Comparison of ENCODE assay signal across 1 cellular context in the genomic region with DNA sequence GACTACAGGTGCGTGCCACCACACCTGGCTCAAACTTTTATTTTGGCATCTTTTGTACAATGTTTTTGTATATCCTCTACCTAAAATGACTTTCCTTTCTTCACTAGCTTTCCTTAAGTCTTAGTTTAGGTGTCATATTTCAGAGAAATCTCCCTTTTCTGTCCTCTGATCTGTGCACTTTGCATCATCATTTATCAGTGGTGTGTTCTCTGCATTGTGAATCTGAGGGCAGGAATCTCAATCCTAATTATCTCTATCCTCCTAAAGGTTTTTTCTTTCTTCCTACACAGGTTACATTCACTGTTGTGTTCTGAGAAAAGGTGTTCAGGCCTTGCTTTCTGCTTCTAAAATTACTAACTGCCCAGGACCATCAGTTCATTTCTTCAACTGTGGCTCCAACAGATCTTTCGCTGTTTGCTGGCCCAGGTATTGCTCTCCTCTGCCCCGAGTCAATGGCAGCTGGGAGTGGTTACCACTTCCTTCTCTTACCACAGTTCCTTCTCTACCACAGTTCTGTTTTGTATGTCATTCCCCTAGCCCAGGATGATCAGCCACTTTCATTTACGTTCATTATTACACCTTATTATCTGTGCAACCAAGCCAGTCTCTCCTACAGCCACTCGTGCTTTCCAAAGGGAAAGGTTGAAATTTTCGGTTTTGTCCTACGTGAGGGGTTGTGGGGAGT.
A peak's percentile ranks its signal among the peaks of the same experiment; 100 is the strongest.
TF ChIP-seq lines count a peak whose summit lies in the region.

No MANE protein-coding gene starts in this region.

TF ChIP-seq in GM12878, 131 proteins besides CTCF, POLR2A, EP300 and RAD21 (continued from another document and continues in another):
- TF ChIP-seq MLLT1 (IDR thresholded peaks at IDR 0.05) = peak; percentile 84; the same call in 1 of the 2 replicates
- TF ChIP-seq ZNF384 (IDR thresholded peaks at IDR 0.05; ENCODE audit: borderline replicate concordance, low read depth, low read length) = no peak
- TF ChIP-seq TBL1XR1 (IDR thresholded peaks at IDR 0.05; ENCODE audit: low read depth, low read length) = peak; percentile 9; the same call in 1 of the 2 replicates
- TF ChIP-seq FOXK2 (IDR thresholded peaks at IDR 0.05) = no peak
- TF ChIP-seq, protein P1, sequence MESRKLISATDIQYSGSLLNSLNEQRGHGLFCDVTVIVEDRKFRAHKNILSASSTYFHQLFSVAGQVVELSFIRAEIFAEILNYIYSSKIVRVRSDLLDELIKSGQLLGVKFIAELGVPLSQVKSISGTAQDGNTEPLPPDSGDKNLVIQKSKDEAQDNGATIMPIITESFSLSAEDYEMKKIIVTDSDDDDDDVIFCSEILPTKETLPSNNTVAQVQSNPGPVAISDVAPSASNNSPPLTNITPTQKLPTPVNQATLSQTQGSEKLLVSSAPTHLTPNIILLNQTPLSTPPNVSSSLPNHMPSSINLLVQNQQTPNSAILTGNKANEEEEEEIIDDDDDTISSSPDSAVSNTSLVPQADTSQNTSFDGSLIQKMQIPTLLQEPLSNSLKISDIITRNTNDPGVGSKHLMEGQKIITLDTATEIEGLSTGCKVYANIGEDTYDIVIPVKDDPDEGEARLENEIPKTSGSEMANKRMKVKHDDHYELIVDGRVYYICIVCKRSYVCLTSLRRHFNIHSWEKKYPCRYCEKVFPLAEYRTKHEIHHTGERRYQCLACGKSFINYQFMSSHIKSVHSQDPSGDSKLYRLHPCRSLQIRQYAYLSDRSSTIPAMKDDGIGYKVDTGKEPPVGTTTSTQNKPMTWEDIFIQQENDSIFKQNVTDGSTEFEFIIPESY (IDR thresholded peaks at IDR 0.05) = no peak
- TF ChIP-seq, protein P2, sequence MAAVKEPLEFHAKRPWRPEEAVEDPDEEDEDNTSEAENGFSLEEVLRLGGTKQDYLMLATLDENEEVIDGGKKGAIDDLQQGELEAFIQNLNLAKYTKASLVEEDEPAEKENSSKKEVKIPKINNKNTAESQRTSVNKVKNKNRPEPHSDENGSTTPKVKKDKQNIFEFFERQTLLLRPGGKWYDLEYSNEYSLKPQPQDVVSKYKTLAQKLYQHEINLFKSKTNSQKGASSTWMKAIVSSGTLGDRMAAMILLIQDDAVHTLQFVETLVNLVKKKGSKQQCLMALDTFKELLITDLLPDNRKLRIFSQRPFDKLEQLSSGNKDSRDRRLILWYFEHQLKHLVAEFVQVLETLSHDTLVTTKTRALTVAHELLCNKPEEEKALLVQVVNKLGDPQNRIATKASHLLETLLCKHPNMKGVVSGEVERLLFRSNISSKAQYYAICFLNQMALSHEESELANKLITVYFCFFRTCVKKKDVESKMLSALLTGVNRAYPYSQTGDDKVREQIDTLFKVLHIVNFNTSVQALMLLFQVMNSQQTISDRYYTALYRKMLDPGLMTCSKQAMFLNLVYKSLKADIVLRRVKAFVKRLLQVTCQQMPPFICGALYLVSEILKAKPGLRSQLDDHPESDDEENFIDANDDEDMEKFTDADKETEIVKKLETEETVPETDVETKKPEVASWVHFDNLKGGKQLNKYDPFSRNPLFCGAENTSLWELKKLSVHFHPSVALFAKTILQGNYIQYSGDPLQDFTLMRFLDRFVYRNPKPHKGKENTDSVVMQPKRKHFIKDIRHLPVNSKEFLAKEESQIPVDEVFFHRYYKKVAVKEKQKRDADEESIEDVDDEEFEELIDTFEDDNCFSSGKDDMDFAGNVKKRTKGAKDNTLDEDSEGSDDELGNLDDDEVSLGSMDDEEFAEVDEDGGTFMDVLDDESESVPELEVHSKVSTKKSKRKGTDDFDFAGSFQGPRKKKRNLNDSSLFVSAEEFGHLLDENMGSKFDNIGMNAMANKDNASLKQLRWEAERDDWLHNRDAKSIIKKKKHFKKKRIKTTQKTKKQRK (IDR thresholded peaks at IDR 0.05; ENCODE audit: low read depth, low read length) = no peak
- no peak for TF ChIP-seq SREBF2 (IDR thresholded peaks at IDR 0.05; ENCODE audit: low read length)
- no peak for TF ChIP-seq HDAC2 (IDR thresholded peaks at IDR 0.05)
- TF ChIP-seq ELK1 (IDR thresholded peaks at IDR 0.05; ENCODE audit: low read depth, low read length) = no peak
- TF ChIP-seq PAX5 (IDR thresholded peaks at IDR 0.05; ENCODE audit: borderline replicate concordance, low read depth, low read length) = peak; percentile 81; the same call in 1 of the 2 replicates
- no peak for TF ChIP-seq ASH2L (IDR thresholded peaks at IDR 0.05; ENCODE audit: borderline replicate concordance, low read depth)
- TF ChIP-seq ZNF622 (IDR thresholded peaks at IDR 0.05) = no peak
- TF ChIP-seq, protein P3, sequence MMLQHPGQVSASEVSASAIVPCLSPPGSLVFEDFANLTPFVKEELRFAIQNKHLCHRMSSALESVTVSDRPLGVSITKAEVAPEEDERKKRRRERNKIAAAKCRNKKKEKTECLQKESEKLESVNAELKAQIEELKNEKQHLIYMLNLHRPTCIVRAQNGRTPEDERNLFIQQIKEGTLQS (IDR thresholded peaks at IDR 0.05; ENCODE audit: borderline replicate concordance, extremely low read depth, low read depth, low read length) = no peak
- TF ChIP-seq NR2F1 (conservative IDR thresholded peaks at IDR 0.05) = no peak
- no peak for TF ChIP-seq PAX8 (IDR thresholded peaks at IDR 0.05)
- peak; percentile 48; the same call in 1 of the 2 replicates for TF ChIP-seq ZNF687 (IDR thresholded peaks at IDR 0.05)
- TF ChIP-seq, protein P4, sequence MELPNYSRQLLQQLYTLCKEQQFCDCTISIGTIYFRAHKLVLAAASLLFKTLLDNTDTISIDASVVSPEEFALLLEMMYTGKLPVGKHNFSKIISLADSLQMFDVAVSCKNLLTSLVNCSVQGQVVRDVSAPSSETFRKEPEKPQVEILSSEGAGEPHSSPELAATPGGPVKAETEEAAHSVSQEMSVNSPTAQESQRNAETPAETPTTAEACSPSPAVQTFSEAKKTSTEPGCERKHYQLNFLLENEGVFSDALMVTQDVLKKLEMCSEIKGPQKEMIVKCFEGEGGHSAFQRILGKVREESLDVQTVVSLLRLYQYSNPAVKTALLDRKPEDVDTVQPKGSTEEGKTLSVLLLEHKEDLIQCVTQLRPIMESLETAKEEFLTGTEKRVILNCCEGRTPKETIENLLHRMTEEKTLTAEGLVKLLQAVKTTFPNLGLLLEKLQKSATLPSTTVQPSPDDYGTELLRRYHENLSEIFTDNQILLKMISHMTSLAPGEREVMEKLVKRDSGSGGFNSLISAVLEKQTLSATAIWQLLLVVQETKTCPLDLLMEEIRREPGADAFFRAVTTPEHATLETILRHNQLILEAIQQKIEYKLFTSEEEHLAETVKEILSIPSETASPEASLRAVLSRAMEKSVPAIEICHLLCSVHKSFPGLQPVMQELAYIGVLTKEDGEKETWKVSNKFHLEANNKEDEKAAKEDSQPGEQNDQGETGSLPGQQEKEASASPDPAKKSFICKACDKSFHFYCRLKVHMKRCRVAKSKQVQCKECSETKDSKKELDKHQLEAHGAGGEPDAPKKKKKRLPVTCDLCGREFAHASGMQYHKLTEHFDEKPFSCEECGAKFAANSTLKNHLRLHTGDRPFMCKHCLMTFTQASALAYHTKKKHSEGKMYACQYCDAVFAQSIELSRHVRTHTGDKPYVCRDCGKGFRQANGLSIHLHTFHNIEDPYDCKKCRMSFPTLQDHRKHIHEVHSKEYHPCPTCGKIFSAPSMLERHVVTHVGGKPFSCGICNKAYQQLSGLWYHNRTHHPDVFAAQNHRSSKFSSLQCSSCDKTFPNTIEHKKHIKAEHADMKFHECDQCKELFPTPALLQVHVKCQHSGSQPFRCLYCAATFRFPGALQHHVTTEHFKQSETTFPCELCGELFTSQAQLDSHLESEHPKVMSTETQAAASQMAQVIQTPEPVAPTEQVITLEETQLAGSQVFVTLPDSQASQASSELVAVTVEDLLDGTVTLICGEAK (IDR thresholded peaks at IDR 0.05; ENCODE audit: borderline replicate concordance) = no peak
- peak; percentile 97 for TF ChIP-seq EED (IDR thresholded peaks at IDR 0.05; ENCODE audit: low read depth)
- TF ChIP-seq BACH1 (IDR thresholded peaks at IDR 0.05; ENCODE audit: borderline replicate concordance) = no peak
- TF ChIP-seq EZH2 (IDR thresholded peaks at IDR 0.05; ENCODE audit: borderline replicate concordance, control insufficient read depth, low read depth, low read length) = no peak
- TF ChIP-seq SMAD5 (IDR thresholded peaks at IDR 0.05; ENCODE audit: low read depth) = no peak
- no peak for TF ChIP-seq BRCA1 (IDR thresholded peaks at IDR 0.05; ENCODE audit: low read depth, low read length)
- TF ChIP-seq ZSCAN29 (IDR thresholded peaks at IDR 0.05) = no peak
- TF ChIP-seq E2F8 (IDR thresholded peaks at IDR 0.05; ENCODE audit: low read depth, partially characterized antibody) = peak; percentile 65
- TF ChIP-seq KLF5 (IDR thresholded peaks at IDR 0.05; ENCODE audit: partially characterized antibody) = no peak
- TF ChIP-seq IRF5 (IDR thresholded peaks at IDR 0.05; ENCODE audit: borderline replicate concordance) = no peak
- peak in 1 of 2 experiments; percentile 95; a peak in 2 of 4 replicates for TF ChIP-seq ETV6 (conservative IDR thresholded peaks at IDR 0.05 in 1 of 2, IDR thresholded peaks at IDR 0.05 in 1 of 2; ENCODE audit: borderline replicate concordance in 1 of 2, low read depth in 1 of 2)
